ENCODE assay signal across 9 cellular contexts in genomic region chr2:172234716-172235661, GRCh38.
DNase-seq lines count a peak whose midpoint lies in the region; ATAC-seq lines count a peak whose summit lies in the region.
"Had no signal": no experiment of that assay in that cellular context is flagged by ENCODE, and none has a peak within 500 bp of the region (broad histone marks: within the 10 kb centered on the region; RNA-seq: fewer than 3 reads in every experiment).

No MANE protein-coding gene starts in this region.

- peak; percentile 31 to 73 for ATAC-seq in activated naive CD4-positive, alpha-beta T cell treated with anti-CD3 and anti-CD28 coated beads, Interleukin-2, amount 50 U/mL, for 72 hours
- ATAC-seq in GM19395 (IDR thresholded peaks at IDR 0.05; ENCODE audit: unreplicated experiment) (no peak), GM21529 (IDR thresholded peaks at IDR 0.05; ENCODE audit: unreplicated experiment) (no peak)

- no peak overlapping the region for H3K27ac ChIP-seq in skeletal muscle tissue (ENCODE audit: low read depth, low read length)

- no peak overlapping the region for H3K27ac Mint-ChIP-seq in activated naive CD4-positive, alpha-beta T cell treated with anti-CD3 and anti-CD28 coated beads, Interleukin-2, amount 50 U/mL, for 72 hours

- no peaks in the 10 kb centered on the region for H3K9me3 ChIP-seq in iPS-15b (ENCODE audit: control insufficient read depth, insufficient read depth, low read length)
- no peaks in the 10 kb centered on the region for H3K9me3 ChIP-seq in skeletal muscle tissue (ENCODE audit: control insufficient read depth in 3 of 3, low read length in 3 of 3)

- H3K4me1 ChIP-seq in iPS-15b (ENCODE audit: control insufficient read depth, insufficient read depth, low read length) (peaks cover 13% of the 10 kb centered on the region), skeletal muscle tissue (ENCODE audit: control insufficient read depth in 3 of 3, insufficient read depth in 3 of 3, low read length in 3 of 3) (peaks cover 8 to 19% (median 16%) of the 10 kb centered on the region in 3 donors)

- H3K27me3 ChIP-seq in iPS-15b (ENCODE audit: control insufficient read depth, insufficient read depth, low read length) (peaks cover 38% of the 10 kb centered on the region), skeletal muscle tissue (ENCODE audit: control insufficient read depth in 3 of 3, insufficient read depth in 3 of 3, low read length in 3 of 3) (peaks cover 25 to 27% (median 26%) of the 10 kb centered on the region in 3 donors)

- peak; percentile 37 for DNase-seq in GM03348 (ENCODE audit: low spot score)
- peak; percentile 83 for DNase-seq in NCI-H345 (lab: John Stamatoyannopoulos, UW)
- DNase-seq in activated naive CD4-positive, alpha-beta T cell treated with anti-CD3 and anti-CD28 coated beads, Interleukin-2, amount 50 U/mL, for 72 hours (ENCODE audit: low spot score in 2 of 2): no peak
- no peak for DNase-seq in SIG-M5 (lab: John Stamatoyannopoulos, UW)
- DNase-seq: left cardiac atrium had no signal

- H3K36me3 Mint-ChIP-seq in activated naive CD4-positive, alpha-beta T cell treated with anti-CD3 and anti-CD28 coated beads, Interleukin-2, amount 50 U/mL, for 72 hours: peaks cover 0 to 9% of the 10 kb centered on the region in 2 donors

- H3K9me3 Mint-ChIP-seq in activated naive CD4-positive, alpha-beta T cell treated with anti-CD3 and anti-CD28 coated beads, Interleukin-2, amount 50 U/mL, for 72 hours: no peaks in the 10 kb centered on the region

- peak overlapping the region; percentile 59 for H3K4me3 ChIP-seq in iPS-15b (ENCODE audit: low read depth, low read length)
- peak overlapping the region; percentile 72 to 79 (median 76) for H3K4me3 ChIP-seq in skeletal muscle tissue (ENCODE audit: low read length in 3 of 3)

- H3K36me3 ChIP-seq in iPS-15b (ENCODE audit: control insufficient read depth, insufficient read depth, low read length) (no peaks in the 10 kb centered on the region), skeletal muscle tissue (ENCODE audit: control insufficient read depth in 3 of 3, insufficient read depth in 3 of 3, low read length in 3 of 3) (no peaks in the 10 kb centered on the region)

- H3K9ac ChIP-seq in iPS-15b (ENCODE audit: low read depth, low read length) (no peak overlapping the region), skeletal muscle tissue (ENCODE audit: low read depth in 1 of 3, low read length in 3 of 3) (peak overlapping the region in 2 of 3 donors; percentile 63 to 72)

Comparison
In these comparisons a context has a peak if more than half of its experiments do, and no peak if none do; other contexts are left out.
1. DNase-seq: peak in GM03348 (single experiment) and NCI-H345 (single experiment); none in activated naive CD4-positive, alpha-beta T cell treated with anti-CD3 and anti-CD28 coated beads, Interleukin-2, amount 50 U/mL, for 72 hours (0 of 2) and SIG-M5 (single experiment).
2. ATAC-seq: peak in activated naive CD4-positive, alpha-beta T cell treated with anti-CD3 and anti-CD28 coated beads, Interleukin-2, amount 50 U/mL, for 72 hours (2 of 2); none in GM19395 (single experiment) and GM21529 (single experiment).